In the genomic region with DNA sequence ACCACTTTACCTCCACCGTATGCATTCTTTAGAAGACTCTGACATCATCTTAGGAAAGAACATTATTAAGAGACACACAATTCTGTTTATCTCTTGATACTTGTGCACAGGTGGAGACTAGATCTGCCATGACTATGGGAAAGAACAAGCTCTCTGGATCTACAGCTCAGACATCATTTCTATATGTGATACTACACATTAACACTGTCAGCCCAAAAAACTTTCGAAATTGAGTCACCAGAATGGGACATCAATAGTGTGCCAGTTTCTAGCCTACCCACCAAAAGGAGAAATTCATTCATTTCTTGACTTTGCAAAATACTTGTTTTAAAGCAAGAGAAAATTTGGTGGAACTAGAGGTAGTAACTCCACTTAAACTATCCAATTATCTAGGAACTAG, we compare ENCODE assay signal across 1 cellular context.
A peak's percentile ranks its signal among the peaks of the same experiment; 100 is the strongest.
TF ChIP-seq lines count a peak whose summit lies in the region.

No MANE protein-coding gene starts in this region.

TF ChIP-seq in K562, 482 proteins besides CTCF, POLR2A, EP300 and RAD21:
- TF ChIP-seq, protein P1, sequence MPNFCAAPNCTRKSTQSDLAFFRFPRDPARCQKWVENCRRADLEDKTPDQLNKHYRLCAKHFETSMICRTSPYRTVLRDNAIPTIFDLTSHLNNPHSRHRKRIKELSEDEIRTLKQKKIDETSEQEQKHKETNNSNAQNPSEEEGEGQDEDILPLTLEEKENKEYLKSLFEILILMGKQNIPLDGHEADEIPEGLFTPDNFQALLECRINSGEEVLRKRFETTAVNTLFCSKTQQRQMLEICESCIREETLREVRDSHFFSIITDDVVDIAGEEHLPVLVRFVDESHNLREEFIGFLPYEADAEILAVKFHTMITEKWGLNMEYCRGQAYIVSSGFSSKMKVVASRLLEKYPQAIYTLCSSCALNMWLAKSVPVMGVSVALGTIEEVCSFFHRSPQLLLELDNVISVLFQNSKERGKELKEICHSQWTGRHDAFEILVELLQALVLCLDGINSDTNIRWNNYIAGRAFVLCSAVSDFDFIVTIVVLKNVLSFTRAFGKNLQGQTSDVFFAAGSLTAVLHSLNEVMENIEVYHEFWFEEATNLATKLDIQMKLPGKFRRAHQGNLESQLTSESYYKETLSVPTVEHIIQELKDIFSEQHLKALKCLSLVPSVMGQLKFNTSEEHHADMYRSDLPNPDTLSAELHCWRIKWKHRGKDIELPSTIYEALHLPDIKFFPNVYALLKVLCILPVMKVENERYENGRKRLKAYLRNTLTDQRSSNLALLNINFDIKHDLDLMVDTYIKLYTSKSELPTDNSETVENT (CRISPR knock-in tag; IDR thresholded peaks at IDR 0.05), result no peak
- TF ChIP-seq, protein P2, sequence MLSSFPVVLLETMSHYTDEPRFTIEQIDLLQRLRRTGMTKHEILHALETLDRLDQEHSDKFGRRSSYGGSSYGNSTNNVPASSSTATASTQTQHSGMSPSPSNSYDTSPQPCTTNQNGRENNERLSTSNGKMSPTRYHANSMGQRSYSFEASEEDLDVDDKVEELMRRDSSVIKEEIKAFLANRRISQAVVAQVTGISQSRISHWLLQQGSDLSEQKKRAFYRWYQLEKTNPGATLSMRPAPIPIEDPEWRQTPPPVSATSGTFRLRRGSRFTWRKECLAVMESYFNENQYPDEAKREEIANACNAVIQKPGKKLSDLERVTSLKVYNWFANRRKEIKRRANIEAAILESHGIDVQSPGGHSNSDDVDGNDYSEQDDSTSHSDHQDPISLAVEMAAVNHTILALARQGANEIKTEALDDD (IDR thresholded peaks at IDR 0.05), result 0 out of 2 replicates have a peak, but pooled peaks have one; percentile 17
- TF ChIP-seq ZNF121 (CRISPR knock-in tag; conservative IDR thresholded peaks at IDR 0.05), result 0 out of 2 replicates have a peak, but pooled peaks have one; percentile 1
TF ChIP-seq in K562: peak in this region for 2.
